ENCODE assay signal across 8 cellular contexts in the genomic region with DNA sequence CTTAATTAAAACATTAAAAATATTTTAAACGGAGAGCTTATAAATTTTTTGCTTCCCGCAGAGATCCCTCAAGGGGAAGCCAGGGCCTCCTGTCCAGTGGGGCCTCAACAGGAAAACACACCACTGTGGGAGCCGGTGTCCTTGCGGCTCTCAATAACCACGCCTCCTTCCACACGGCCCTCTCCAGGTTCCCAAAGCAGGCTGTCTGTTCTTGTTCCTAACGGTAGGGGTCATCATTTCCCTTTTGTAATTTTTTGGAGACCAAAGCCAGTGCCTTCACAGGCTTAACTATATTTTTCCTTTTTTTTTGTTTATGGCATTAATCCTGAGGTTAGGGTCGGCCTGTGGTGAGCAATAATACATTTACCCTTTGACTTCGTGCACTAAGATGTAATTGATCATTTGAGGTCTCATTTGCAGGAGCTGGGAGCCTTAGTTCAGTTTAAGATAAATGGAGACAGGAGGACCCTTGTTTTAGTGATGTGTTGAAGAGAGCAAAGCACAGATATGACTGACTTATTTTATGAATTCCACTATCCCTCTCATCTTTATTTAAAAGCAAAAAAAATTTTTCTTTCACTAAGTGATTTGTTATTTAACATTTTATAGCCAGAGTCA.
DNase-seq lines count a peak whose midpoint lies in the region; ATAC-seq and TF ChIP-seq lines count a peak whose summit lies in the region.

No MANE protein-coding gene starts in this region.

- H3K27me3 ChIP-seq in ascending aorta (no peaks in the 10 kb centered on the region), hepatocyte (no peaks in the 10 kb centered on the region)

- no peak overlapping the region for H2AFZ ChIP-seq in hepatocyte

- H3K9me3 ChIP-seq in ascending aorta (no peaks in the 10 kb centered on the region), hepatocyte (ENCODE audit: low read depth) (no peaks in the 10 kb centered on the region)

- H4K20me1 ChIP-seq in hepatocyte (ENCODE audit: insufficient read depth, poor library complexity, severe bottlenecking) = no peaks in the 10 kb centered on the region

- H3K4me3 ChIP-seq in ascending aorta (no peak overlapping the region), hepatocyte (no peak overlapping the region)

- DNase-seq in Daoy (ENCODE audit: low read depth) (peak; percentile 34), HuH-7.5 (ENCODE audit: low spot score) (peak; percentile 55), NOMO-1 treated with dmso at 0.1 percent for 144 hours (lab: John Stamatoyannopoulos, UW; ENCODE audit: unreplicated experiment) (peak; percentile 65), ascending aorta (ENCODE audit: low spot score in 2 of 2) (no peak), hepatocyte (ENCODE audit: low spot score) (peak; percentile 86), smooth muscle cell of the brain vasculature (ENCODE audit: low read depth, low spot score) (peak; percentile 33)

- no peaks in the 10 kb centered on the region for H3K9me2 ChIP-seq in hepatocyte (replicated peaks; ENCODE audit: insufficient read depth)

- H3K27ac ChIP-seq in ascending aorta (no peak overlapping the region), hepatocyte (no peak overlapping the region)

- no peaks in the 10 kb centered on the region for H3K36me3 ChIP-seq in ascending aorta
- no peaks in the 10 kb centered on the region for H3K36me3 ChIP-seq in hepatocyte (replicated peaks; ENCODE audit: insufficient read depth, low read depth)

- intact Hi-C loops in ascending aorta (cut with DNase I) = loop anchor here (10.0 kb wide), 1 partner anchor 667 kb away; no protein-coding TSS in a partner anchor

- peak; percentile 81 for ATAC-seq in GM21447 (IDR thresholded peaks at IDR 0.05; ENCODE audit: unreplicated experiment)
- no peak for ATAC-seq in HG02970 (IDR thresholded peaks at IDR 0.05; ENCODE audit: low FRiP score, unreplicated experiment)

- TF ChIP-seq CTCF in ascending aorta (IDR thresholded peaks at IDR 0.05) (peak; percentile 2 to 48 (median 32)), hepatocyte (IDR thresholded peaks at IDR 0.05; ENCODE audit: poor library complexity) (peak; percentile 84)

- WGBS in hepatocyte (ENCODE audit: low lambda C conversion rate, missing lambda C conversion rate) = under 1% methylated on average over 9 of the region's 9 CpGs

- no peak overlapping the region for H3K4me2 ChIP-seq in hepatocyte

- H3K4me1 ChIP-seq in ascending aorta (no peaks in the 10 kb centered on the region), hepatocyte (ENCODE audit: insufficient read depth) (no peaks in the 10 kb centered on the region)

- no peaks in the 10 kb centered on the region for H3K79me2 ChIP-seq in hepatocyte

Comparison
In these comparisons a context has a peak if more than half of its experiments do, and no peak if none do; other contexts are left out.
1. DNase-seq: peak in Daoy (single experiment), HuH-7.5 (single experiment), NOMO-1 treated with dmso at 0.1 percent for 144 hours (single experiment), hepatocyte (single experiment) and smooth muscle cell of the brain vasculature (single experiment); none in ascending aorta (0 of 2).